In the genomic region with DNA sequence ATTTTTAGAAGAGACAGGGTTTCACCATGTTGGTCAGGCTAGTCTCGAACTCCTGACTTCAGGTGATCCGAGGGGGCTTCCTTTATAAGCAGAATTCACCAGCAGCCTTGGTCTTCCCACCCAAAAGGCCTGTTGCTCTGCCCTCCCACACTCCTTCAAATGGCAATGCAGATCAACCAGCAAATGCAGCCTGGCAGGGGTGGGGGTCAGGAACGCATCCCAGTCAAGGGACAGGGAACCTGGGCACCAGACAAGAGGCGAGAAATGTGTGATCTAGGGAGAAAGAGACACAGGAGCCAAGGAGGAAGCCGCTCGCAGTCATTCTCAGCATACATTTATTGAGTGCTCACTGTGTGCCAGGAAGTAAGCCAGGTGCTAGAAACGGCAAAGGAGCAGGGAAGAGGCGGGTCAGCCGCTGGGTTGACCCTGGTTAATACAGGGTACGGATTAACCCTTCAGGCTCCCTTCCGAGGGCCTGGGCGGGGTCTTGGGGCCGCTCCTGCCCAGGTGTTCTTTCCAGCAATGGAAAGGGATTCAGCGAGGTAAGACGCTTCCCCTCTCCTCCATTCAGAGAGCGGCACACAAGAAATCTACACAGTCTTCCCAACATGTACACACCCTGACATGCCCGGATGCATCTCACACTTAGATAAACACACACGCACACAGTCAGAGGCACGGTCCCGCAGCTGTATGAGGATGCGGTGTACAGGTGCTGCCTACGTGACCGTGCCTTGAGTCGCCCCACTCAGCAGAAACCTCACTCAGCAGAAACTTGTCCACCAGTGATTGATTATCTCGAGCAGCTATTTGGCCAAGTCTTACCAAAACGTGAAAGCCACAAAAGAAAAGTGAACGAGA, we compare ENCODE assay signal across 26 cellular contexts. TPM values are rescaled to one million over a fixed set of nuclear protein-coding genes. Genes with fewer than 3 reads are reported as not detected.
DNase-seq lines count a peak whose midpoint lies in the region; ATAC-seq, FAIRE-seq and TF ChIP-seq lines count a peak whose summit lies in the region.
"Had no signal": no experiment of that assay in that cellular context is flagged by ENCODE, and none has a peak within 500 bp of the region (broad histone marks: within the 10 kb centered on the region; RNA-seq: fewer than 3 reads in every experiment).

No MANE protein-coding gene starts in this region.

- no peak overlapping the region for H3K9ac ChIP-seq in H9 (ENCODE audit: extremely low read depth, insufficient read length, low read length)
- H3K9ac ChIP-seq: parathyroid adenoma had no signal

- H3K9me3 Mint-ChIP-seq in H9 (no peaks in the 10 kb centered on the region), Caco-2 (ENCODE audit: unreplicated experiment) (no peaks in the 10 kb centered on the region)
- H3K9me3 Mint-ChIP-seq in activated T-cell treated with anti-CD3 and anti-CD28 coated beads, Interleukin-2, amount 50 U/mL, for 72 hours: no peaks in the 10 kb centered on the region
- H3K9me3 Mint-ChIP-seq: activated CD4-positive, alpha-beta T cell treated with anti-CD3 and anti-CD28 coated beads, Interleukin-2, amount 10 ng/mL, durations not matched to agents 7 days and 5 days; activated naive CD8-positive, alpha-beta T cell treated with anti-CD3 and anti-CD28 coated beads, Interleukin-2, amount 50 U/mL, for 24 hours; memory B cell; naive thymus-derived CD8-positive, alpha-beta T cell had no signal

- 60% methylated on average over 27 of the region's 27 CpGs for WGBS in A549 (ENCODE audit: missing lambda C conversion rate)
- WGBS in H9 (ENCODE audit: extremely low coverage, insufficient read length, low lambda C conversion rate): no CpG with 5 or more reads among the region's 27 CpGs

- H2BK20ac ChIP-seq in H9 (ENCODE audit: low read depth, low read length, poor library complexity, severe bottlenecking): no peak overlapping the region

- no peak overlapping the region for H3K4me3 ChIP-seq in A549
- no peak overlapping the region for H3K4me3 ChIP-seq in Caco-2 (ENCODE audit: low read depth, low read length)
- H3K4me3 ChIP-seq: sigmoid colon, thoracic aorta had no signal

- H3K18ac ChIP-seq in H9 (ENCODE audit: insufficient read length, low read depth, low read length): no peak overlapping the region

- no peak for TF ChIP-seq POLR2A in A549 (IDR thresholded peaks at IDR 0.05; ENCODE audit: low read length)

- H3K27ac ChIP-seq in A549 (no peak overlapping the region), H9 (ENCODE audit: insufficient read length, low read depth, low read length) (no peak overlapping the region), VCaP (peak overlapping the region; percentile 71)
- H3K27ac ChIP-seq: brain microvascular endothelial cell, parathyroid adenoma, sigmoid colon, thoracic aorta had no signal

- intact Hi-C loops in sciatic nerve (cut with DNase I) (no loop called here), Caco-2 (cut with micrococcal nuclease; ENCODE audit: unreplicated experiment) (no loop called here)

- H3K36me3 Mint-ChIP-seq in H9 (ENCODE audit: insufficient read depth in 1 of 3, low read depth in 3 of 3) (no peaks in the 10 kb centered on the region), Caco-2 (ENCODE audit: insufficient read depth, unreplicated experiment) (peaks cover 12% of the 10 kb centered on the region)
- no peaks in the 10 kb centered on the region for H3K36me3 Mint-ChIP-seq in activated T-cell treated with anti-CD3 and anti-CD28 coated beads, Interleukin-2, amount 50 U/mL, for 72 hours (ENCODE audit: insufficient read depth in 2 of 2)
- H3K36me3 Mint-ChIP-seq: memory B cell; naive thymus-derived CD8-positive, alpha-beta T cell had no signal

- H3T11ph ChIP-seq in H9 (ENCODE audit: low read length): no peak overlapping the region

- no peak overlapping the region for H3K23ac ChIP-seq in H9 (ENCODE audit: insufficient read length, low read depth, low read length)

- H3K79me2 ChIP-seq in H9 (ENCODE audit: insufficient read depth, low read length): no peaks in the 10 kb centered on the region
- H3K79me2 ChIP-seq: parathyroid adenoma had no signal

- H4K20me1 ChIP-seq in H9 (ENCODE audit: control insufficient read depth, insufficient read depth, insufficient read length): no peaks in the 10 kb centered on the region

- H3K4me1 ChIP-seq in A549 (peaks cover 3% of the 10 kb centered on the region; the same call in 2 of the 3 replicates), H9 (ENCODE audit: insufficient read depth, low read length) (peaks cover 10% of the 10 kb centered on the region; the same call in 1 of the 2 replicates), Caco-2 (peaks cover 3% of the 10 kb centered on the region; the same call in 1 of the 2 replicates)

- H3K23me2 ChIP-seq in H9 (ENCODE audit: insufficient read length, low read depth, low read length, poor library complexity, severe bottlenecking): no peaks in the 10 kb centered on the region

- TF ChIP-seq CTCF in A549 (IDR thresholded peaks at IDR 0.05) (no peak), H9 (conservative IDR thresholded peaks at IDR 0.05) (no peak), VCaP (conservative IDR thresholded peaks at IDR 0.05) (no peak), Caco-2 (IDR thresholded peaks at IDR 0.05; ENCODE audit: insufficient read depth in 1 of 2, low read depth in 1 of 2, low read length in 1 of 2, severe bottlenecking in 1 of 2, unreplicated experiment in 1 of 2) (no peak)

- no peak overlapping the region for H2AK5ac ChIP-seq in H9 (ENCODE audit: insufficient read length, low read length)

- H2BK5ac ChIP-seq in H9 (ENCODE audit: insufficient read length, low read length): no peak overlapping the region

- H3K9me3 ChIP-seq in A549 (no peaks in the 10 kb centered on the region), H9 (ENCODE audit: control insufficient read depth, low read depth, low read length) (no peaks in the 10 kb centered on the region), Caco-2 (no peaks in the 10 kb centered on the region)
- H3K9me3 ChIP-seq: sigmoid colon, thoracic aorta had no signal

- H3K27me3 Mint-ChIP-seq in H9 (ENCODE audit: low read depth) (peaks cover 2% of the 10 kb centered on the region), Caco-2 (ENCODE audit: insufficient read depth, unreplicated experiment) (no peaks in the 10 kb centered on the region)
- no peaks in the 10 kb centered on the region for H3K27me3 Mint-ChIP-seq in activated T-cell treated with anti-CD3 and anti-CD28 coated beads, Interleukin-2, amount 50 U/mL, for 72 hours (ENCODE audit: low read depth)
- H3K27me3 Mint-ChIP-seq: activated CD4-positive, alpha-beta T cell treated with anti-CD3 and anti-CD28 coated beads, Interleukin-2, amount 10 ng/mL, durations not matched to agents 7 days and 5 days; activated naive CD8-positive, alpha-beta T cell treated with anti-CD3 and anti-CD28 coated beads, Interleukin-2, amount 50 U/mL, for 24 hours; memory B cell; naive thymus-derived CD8-positive, alpha-beta T cell had no signal

- H3K56ac ChIP-seq in H9 (ENCODE audit: insufficient read length, low read depth, low read length): no peak overlapping the region

- POLR2A ChIA-PET in A549 (lab: Yijun Ruan, JAX): no interaction called here
- POLR2A ChIA-PET in Caco-2 (lab: Charles Lee): no interaction called here

- no peak overlapping the region for H2BK12ac ChIP-seq in H9 (ENCODE audit: insufficient read length, low read depth, low read length)

- no peak overlapping the region for H4K5ac ChIP-seq in H9 (ENCODE audit: insufficient read length, low read depth, low read length)

- H3K4ac ChIP-seq in H9 (ENCODE audit: low read depth, low read length): no peak overlapping the region

- ATAC-seq in A549 (peak; percentile 14; a peak in 1 of 6 replicates), sciatic nerve (no peak), GM21737 (IDR thresholded peaks at IDR 0.05; ENCODE audit: unreplicated experiment) (no peak)
- ATAC-seq in activated T-cell treated with anti-CD3 and anti-CD28 coated beads, Interleukin-2, amount 50 U/mL, for 72 hours (replicated peaks in 1 of 2): no peak
- ATAC-seq: activated naive CD8-positive, alpha-beta T cell treated with anti-CD3 and anti-CD28 coated beads, Interleukin-2, amount 50 U/mL, for 24 hours; naive thymus-derived CD8-positive, alpha-beta T cell had no signal

- no peak for DNase-seq in A549 (ENCODE audit: low read depth in 1 of 2, low spot score in 1 of 2)
- DNase-seq in H9: peak; percentile 73
- peak; percentile 51 for DNase-seq in islet precursor cell
- DNase-seq in activated T-cell treated with anti-CD3 and anti-CD28 coated beads, Interleukin-2, amount 50 U/mL, for 72 hours: no peak
- no peak for DNase-seq in sciatic nerve (ENCODE audit: low spot score)
- DNase-seq in Caco-2: no peak
- DNase-seq: activated CD4-positive, alpha-beta T cell treated with anti-CD3 and anti-CD28 coated beads, Interleukin-2, amount 10 ng/mL, durations not matched to agents 7 days and 5 days; activated CD8-positive, alpha-beta memory T cell treated with anti-CD3 and anti-CD28 coated beads, Interleukin-2, amount 50 U/mL, for 4 hours; activated naive CD8-positive, alpha-beta T cell treated with anti-CD3 and anti-CD28 coated beads, Interleukin-2, amount 50 U/mL, for 24 hours; brain microvascular endothelial cell; C1 segment of cervical spinal cord; cortex of kidney; foreskin melanocyte; GF-D8; KBM-7; naive thymus-derived CD8-positive, alpha-beta T cell; NCI-H1694; sigmoid colon; stimulated activated naive CD4-positive, alpha-beta T cell; T-helper 1 cell had no signal

- H3K27ac Mint-ChIP-seq in H9 (peak overlapping the region in 2 of 3 experiments; percentile 40 to 76; a peak in 2 of 7 replicates), Caco-2 (ENCODE audit: unreplicated experiment) (no peak overlapping the region)
- no peak overlapping the region for H3K27ac Mint-ChIP-seq in activated T-cell treated with anti-CD3 and anti-CD28 coated beads, Interleukin-2, amount 50 U/mL, for 72 hours
- H3K27ac Mint-ChIP-seq: activated CD4-positive, alpha-beta T cell treated with anti-CD3 and anti-CD28 coated beads, Interleukin-2, amount 10 ng/mL, durations not matched to agents 7 days and 5 days; activated naive CD8-positive, alpha-beta T cell treated with anti-CD3 and anti-CD28 coated beads, Interleukin-2, amount 50 U/mL, for 24 hours; memory B cell had no signal

- peaks cover 18 to 31% of the 10 kb centered on the region in 2 experiments for H3K4me1 Mint-ChIP-seq in H9
- H3K4me1 Mint-ChIP-seq in activated T-cell treated with anti-CD3 and anti-CD28 coated beads, Interleukin-2, amount 50 U/mL, for 72 hours (ENCODE audit: low read depth): peaks cover 25% of the 10 kb centered on the region
- peaks cover 9% of the 10 kb centered on the region for H3K4me1 Mint-ChIP-seq in Caco-2 (ENCODE audit: low read depth, unreplicated experiment)

- no peak overlapping the region; the same call in 2 of the 3 replicates for H3K4me2 ChIP-seq in A549
- no peak overlapping the region for H3K4me2 ChIP-seq in H9 (ENCODE audit: insufficient read depth, insufficient read length, low read length)

- H4K91ac ChIP-seq in H9 (ENCODE audit: insufficient read length, low read depth, low read length): no peak overlapping the region

- H3K14ac ChIP-seq in H9 (ENCODE audit: insufficient read depth, low read length): no peak overlapping the region

- FAIRE-seq in A549 (lab: Jason Lieb, UNC): no peak
- FAIRE-seq: endothelial cell of umbilical vein had no signal

- no peak overlapping the region for H2AFZ ChIP-seq in H9 (ENCODE audit: low read length)
- H2AFZ ChIP-seq: parathyroid adenoma had no signal

- H2BK120ac ChIP-seq in H9 (ENCODE audit: low read depth, low read length, poor library complexity, severe bottlenecking): no peak overlapping the region

- no peaks in the 10 kb centered on the region for H3K36me3 ChIP-seq in Caco-2 (ENCODE audit: control insufficient read depth, insufficient read depth, low read length)
- H3K36me3 ChIP-seq: brain microvascular endothelial cell, sigmoid colon, thoracic aorta had no signal

- H3K4me3 Mint-ChIP-seq in H9: peak overlapping the region in 1 of 2 experiments; percentile 4; a peak in 1 of 5 replicates
- no peak overlapping the region for H3K4me3 Mint-ChIP-seq in activated T-cell treated with anti-CD3 and anti-CD28 coated beads, Interleukin-2, amount 50 U/mL, for 72 hours
- H3K4me3 Mint-ChIP-seq in Caco-2 (ENCODE audit: unreplicated experiment): no peak overlapping the region
- H3K4me3 Mint-ChIP-seq: activated CD4-positive, alpha-beta T cell treated with anti-CD3 and anti-CD28 coated beads, Interleukin-2, amount 10 ng/mL, durations not matched to agents 7 days and 5 days; activated naive CD8-positive, alpha-beta T cell treated with anti-CD3 and anti-CD28 coated beads, Interleukin-2, amount 50 U/mL, for 24 hours; memory B cell had no signal

- no TSS peak for BruUV-seq in Caco-2 (replicated peaks; lab: Mats Ljungman, UMichigan)

- TF ChIP-seq EP300 in A549 (IDR thresholded peaks at IDR 0.05): no peak

- H3K27me3 ChIP-seq in H9 (ENCODE audit: insufficient read depth, low read length): no peaks in the 10 kb centered on the region
- no peaks in the 10 kb centered on the region for H3K27me3 ChIP-seq in Caco-2 (replicated peaks; ENCODE audit: control insufficient read depth, insufficient read depth, low read length)
- H3K27me3 ChIP-seq: brain microvascular endothelial cell, sigmoid colon had no signal

- no peaks in the 10 kb centered on the region for H3K79me1 ChIP-seq in H9 (ENCODE audit: insufficient read depth, low read depth, low read length, poor library complexity, severe bottlenecking)

- no peak overlapping the region for H4K8ac ChIP-seq in H9 (replicated peaks; ENCODE audit: insufficient read length, low read depth, low read length)

- CTCF ChIA-PET in A549 (lab: Yijun Ruan, JAX): interaction anchor here (0.6 to 21.0 kb wide), 6 partner anchors 49 to 483 kb away, joined by 3 to 497 read pairs (median 102); partner anchors contain the start of genes RILP, SCARF1 and SLC43A2
- CTCF ChIA-PET in Caco-2 (lab: Charles Lee): interaction anchor here (1.2 kb wide), 1 partner anchor 61 kb away, joined by 12 read pairs; no protein-coding TSS in a partner anchor

- no peak for TF ChIP-seq RAD21 in A549 (conservative IDR thresholded peaks at IDR 0.05 in 1 of 2, IDR thresholded peaks at IDR 0.05 in 1 of 2)

- no peak overlapping the region for H2BK15ac ChIP-seq in H9 (ENCODE audit: low read depth, low read length)

RNA-seq across cellular contexts. Expression of gene PITPNA, which starts 6.6 kb away (rescaled TPM):
- 69.5 and 80.5 TPM in 2 replicates for polyA plus RNA-seq in A549 (2011; rRNA removed)
- polyA plus RNA-seq in A549 (2012; cell fraction: cytosol; rRNA removed): 44.5 and 52.9 TPM in 2 replicates
- polyA plus RNA-seq in A549 (2012; cell fraction: nucleus; rRNA removed): 33.1 and 52.2 TPM in 2 replicates
- 47.0 to 50.7 TPM (median 48.5 TPM) in 3 replicates for polyA plus RNA-seq in A549 (2017; fragmentation: RNase III; extraction: RNeasy Plus Mini Kit Qiagen cat#74134 plus additional on column Dnase treatment)
- polyA minus RNA-seq in A549 (2011; rRNA and poly(A)+ RNA removed): 27.9 and 29.6 TPM in 2 replicates
- 68.9 and 74.2 TPM in 2 replicates for total RNA-seq in H9 (2021)
- 10 to 100 TPM; 36.0 to 40.7 TPM for total RNA-seq in activated T-cell treated with anti-CD3 and anti-CD28 coated beads, Interleukin-2, amount 50 U/mL, for 72 hours
- total RNA-seq in sciatic nerve: 83.6 TPM
- total RNA-seq in Caco-2 (2022): 103 and 106 TPM in 2 replicates

RNA-seq across cellular contexts. Expression of gene INPP5K, which starts 52.8 kb away (rescaled TPM):
- polyA plus RNA-seq in A549 (2011; rRNA removed): 30.8 and 41.8 TPM in 2 replicates
- 22.4 and 26.4 TPM in 2 replicates for polyA plus RNA-seq in A549 (2012; cell fraction: cytosol; rRNA removed)
- 41.4 and 43.0 TPM in 2 replicates for polyA plus RNA-seq in A549 (2012; cell fraction: nucleus; rRNA removed)
- 23.6 to 24.5 TPM (median 24.3 TPM) in 3 replicates for polyA plus RNA-seq in A549 (2017; fragmentation: RNase III; extraction: RNeasy Plus Mini Kit Qiagen cat#74134 plus additional on column Dnase treatment)
- polyA minus RNA-seq in A549 (2011; rRNA and poly(A)+ RNA removed): 58.4 and 65.5 TPM in 2 replicates
- 28.1 and 29.4 TPM in 2 replicates for total RNA-seq in H9 (2021)
- total RNA-seq in activated T-cell treated with anti-CD3 and anti-CD28 coated beads, Interleukin-2, amount 50 U/mL, for 72 hours: 10 to 100 TPM; 48.4 to 51.2 TPM
- total RNA-seq in sciatic nerve: 46.5 TPM
- total RNA-seq in Caco-2 (2022): 24.1 and 27.3 TPM in 2 replicates

RNA-seq across cellular contexts. Expression of gene SLC43A2, which starts 59.5 kb away (rescaled TPM):
- 6.0 and 7.0 TPM in 2 replicates for polyA plus RNA-seq in A549 (2011; rRNA removed)
- 7.6 and 11.8 TPM in 2 replicates for polyA plus RNA-seq in A549 (2012; cell fraction: cytosol; rRNA removed)
- 16.4 and 24.1 TPM in 2 replicates for polyA plus RNA-seq in A549 (2012; cell fraction: nucleus; rRNA removed)
- polyA plus RNA-seq in A549 (2017; fragmentation: RNase III; extraction: RNeasy Plus Mini Kit Qiagen cat#74134 plus additional on column Dnase treatment): 3.5 to 6.0 TPM (median 5.3 TPM) in 3 replicates
- polyA minus RNA-seq in A549 (2011; rRNA and poly(A)+ RNA removed): 15.3 and 15.9 TPM in 2 replicates
- 11.8 and 12.9 TPM in 2 replicates for total RNA-seq in H9 (2021)
- 1 to 10 TPM; 3.4 to 3.8 TPM for total RNA-seq in activated T-cell treated with anti-CD3 and anti-CD28 coated beads, Interleukin-2, amount 50 U/mL, for 72 hours
- 30.8 TPM for total RNA-seq in sciatic nerve
- total RNA-seq in Caco-2 (2022): 33.9 and 39.3 TPM in 2 replicates

Comparison
In these comparisons a context has a peak if more than half of its experiments do, and no peak if none do; other contexts are left out.
1. ATAC-seq: peak in A549 (2 of 2); none in activated T-cell treated with anti-CD3 and anti-CD28 coated beads, Interleukin-2, amount 50 U/mL, for 72 hours (0 of 2), sciatic nerve (single experiment) and GM21737 (single experiment).
2. DNase-seq: peak in H9 (single experiment) and islet precursor cell (single experiment); none in A549 (0 of 2), activated T-cell treated with anti-CD3 and anti-CD28 coated beads, Interleukin-2, amount 50 U/mL, for 72 hours (0 of 2), sciatic nerve (single experiment) and Caco-2 (0 of 2).
3. H3K27ac Mint-ChIP-seq: peak in H9 (2 of 3); none in activated T-cell treated with anti-CD3 and anti-CD28 coated beads, Interleukin-2, amount 50 U/mL, for 72 hours (single experiment) and Caco-2 (single experiment).